ENCODE assay signal across 16 cellular contexts in genomic region chr12:127628655-127629054, GRCh38.
DNase-seq lines count a peak whose midpoint lies in the region; TF ChIP-seq lines count a peak whose summit lies in the region.
"Had no signal": no experiment of that assay in that cellular context is flagged by ENCODE, and none has a peak within 500 bp of the region (broad histone marks: within the 10 kb centered on the region; RNA-seq: fewer than 3 reads in every experiment).

No MANE protein-coding gene starts in this region.

- H3K4me3 ChIP-seq in foreskin fibroblast (ENCODE audit: low read depth in 1 of 2, low read length in 2 of 2) = no peak overlapping the region
- H3K4me3 ChIP-seq: left lung, prostate gland had no signal

- TF ChIP-seq CTCF in foreskin fibroblast (IDR thresholded peaks at IDR 0.05; ENCODE audit: low read depth, low read length) = no peak
- TF ChIP-seq CTCF in GM20000 (IDR thresholded peaks at IDR 0.05; ENCODE audit: extremely low read depth, missing control alignments) = no peak

- peak; percentile 56 for DNase-seq in A172 (ENCODE audit: low spot score)
- peak; percentile 55 for DNase-seq in DMS53 treated with DMSO at 0.1 percent for 48 hours (lab: John Stamatoyannopoulos, UW; ENCODE audit: unreplicated experiment)
- DNase-seq in NCI-H69 (lab: John Stamatoyannopoulos, UW) = peak; percentile 29
- DNase-seq in foreskin fibroblast = peak; percentile 42 to 67
- DNase-seq in GM20000 (ENCODE audit: low spot score) = no peak
- no peak for DNase-seq in NCI-H2107 (lab: John Stamatoyannopoulos, UW)
- DNase-seq in SHP77 treated with DMSO at 0.1 percent for 48 hours (lab: John Stamatoyannopoulos, UW) = no peak
- no peak for DNase-seq in activated effector memory CD4-positive, alpha-beta T cell treated with anti-CD3 and anti-CD28 coated beads, Interleukin-2, amount 50 U/mL, for 16 hours
- DNase-seq: activated CD8-positive, alpha-beta memory T cell treated with anti-CD3 and anti-CD28 coated beads, Interleukin-2, amount 50 U/mL, for 4 hours; BE2C; cerebellar nuclear complex; hippocampal formation; left lung; naive B cell; NCI-H187 treated with DMSO at 0.1 percent for 48 hours had no signal

Comparison
In these comparisons a context has a peak if more than half of its experiments do, and no peak if none do; other contexts are left out.
1. DNase-seq: peak in A172 (single experiment), DMS53 treated with DMSO at 0.1 percent for 48 hours (single experiment), NCI-H69 (single experiment) and foreskin fibroblast (2 of 2); none in GM20000 (single experiment), NCI-H2107 (single experiment), SHP77 treated with DMSO at 0.1 percent for 48 hours (single experiment) and activated effector memory CD4-positive, alpha-beta T cell treated with anti-CD3 and anti-CD28 coated beads, Interleukin-2, amount 50 U/mL, for 16 hours (single experiment).